Comparison of ENCODE assay signal across 24 cellular contexts in genomic region chr2:23753291-23754006, GRCh38.
A peak's percentile ranks its signal among the peaks of the same experiment; 100 is the strongest.
DNase-seq lines count a peak whose midpoint lies in the region; ATAC-seq, FAIRE-seq and TF ChIP-seq lines count a peak whose summit lies in the region.
"Had no signal": no experiment of that assay in that cellular context is flagged by ENCODE, and none has a peak within 500 bp of the region (broad histone marks: within the 10 kb centered on the region; RNA-seq: fewer than 3 reads in every experiment).

No MANE protein-coding gene starts in this region.

- ATAC-seq in IMR-90 (ENCODE audit: low read depth) (0 out of 2 replicates have a peak, but pooled peaks have one; percentile 15), SK-N-SH treated with all-trans-retinoic acid at 6 μM for 48 hours (no peak), GM18498 (IDR thresholded peaks at IDR 0.05; ENCODE audit: unreplicated experiment) (no peak)
- no peak for ATAC-seq in central memory CD8-positive, alpha-beta T cell (replicated peaks; ENCODE audit: extremely low read depth, poor library complexity, severe bottlenecking)

- BruUV-seq in IMR-90 (replicated peaks; lab: Mats Ljungman, UMichigan) = no TSS peak

- H3K23ac ChIP-seq in IMR-90 (ENCODE audit: low read depth, low read length) = peak overlapping the region; percentile 74

- H4K91ac ChIP-seq in IMR-90 (ENCODE audit: insufficient read depth, low read depth, low read length) = peak overlapping the region; percentile 81

- H3K27me3 Mint-ChIP-seq in central memory CD8-positive, alpha-beta T cell = no peaks in the 10 kb centered on the region
- no peaks in the 10 kb centered on the region for H3K27me3 Mint-ChIP-seq in activated naive CD4-positive, alpha-beta T cell treated with anti-CD3 and anti-CD28 coated beads, Interleukin-2, amount 10 ng/mL, durations not matched to agents 7 days and 5 days
- H3K27me3 Mint-ChIP-seq: CD4-positive, alpha-beta memory T cell; IgD-negative memory B cell had no signal

- peak overlapping the region in 1 of 2 experiments; percentile 78; a peak in 1 of 4 replicates for H4K8ac ChIP-seq in IMR-90 (ENCODE audit: low read depth in 2 of 2, low read length in 2 of 2)

- DNase-seq in IMR-90 = peak; percentile 58
- no peak for DNase-seq in central memory CD8-positive, alpha-beta T cell (ENCODE audit: low spot score in 2 of 2)
- no peak for DNase-seq in GM13977 (ENCODE audit: low spot score)
- DNase-seq in urothelium cell line (ENCODE audit: low spot score) = no peak
- DNase-seq in activated naive CD4-positive, alpha-beta T cell treated with anti-CD3 and anti-CD28 coated beads, Interleukin-2, amount 10 ng/mL, durations not matched to agents 7 days and 5 days = no peak
- DNase-seq: C1 segment of cervical spinal cord; CD4-positive, alpha-beta memory T cell; COR-L47; DMS53; NCI-H1048; NCI-H1417; NCI-H1694; NCI-H2029 treated with DMSO at 0.1 percent for 48 hours; NCI-H2227 treated with DMSO at 0.1 percent for 48 hours; NCI-H526 treated with DMSO at 0.1 percent for 48 hours; RPMI8226; SHP77; SW 1271 had no signal

- in situ Hi-C loops in IMR-90 (cut with MboI; ENCODE audit: low sequenced_read_pairs) (loop anchor here (25.0 kb wide), 1 partner anchor 366 kb away; the partner anchor contains the start of gene KLHL29), GM13977 (cut with MboI; ENCODE audit: low pct_unique_long_range_greater_than_20kb, low sequenced_read_pairs, unreplicated experiment) (no loop called here)

- peak overlapping the region; percentile 88; the same call in 1 of the 2 replicates for H3K18ac ChIP-seq in IMR-90 (ENCODE audit: low read depth, low read length)

- no peak overlapping the region for H3K9ac ChIP-seq in IMR-90 (ENCODE audit: low read depth, low read length)
- H3K9ac ChIP-seq: KMS-11 had no signal

- no peaks in the 10 kb centered on the region for H3K4me1 Mint-ChIP-seq in central memory CD8-positive, alpha-beta T cell
- H3K4me1 Mint-ChIP-seq in activated naive CD4-positive, alpha-beta T cell treated with anti-CD3 and anti-CD28 coated beads, Interleukin-2, amount 10 ng/mL, durations not matched to agents 7 days and 5 days = no peaks in the 10 kb centered on the region
- H3K4me1 Mint-ChIP-seq: CD4-positive, alpha-beta memory T cell had no signal

- peak overlapping the region; percentile 86; the same call in 1 of the 2 replicates for H2BK120ac ChIP-seq in IMR-90 (ENCODE audit: low read depth, low read length)

- H3K14ac ChIP-seq in IMR-90 (replicated peaks; ENCODE audit: low read depth, low read length) = peak overlapping the region; percentile 88; the same call in 1 of the 2 replicates

- no peak overlapping the region for H3K4me3 Mint-ChIP-seq in central memory CD8-positive, alpha-beta T cell
- no peak overlapping the region for H3K4me3 Mint-ChIP-seq in activated naive CD4-positive, alpha-beta T cell treated with anti-CD3 and anti-CD28 coated beads, Interleukin-2, amount 10 ng/mL, durations not matched to agents 7 days and 5 days
- H3K4me3 Mint-ChIP-seq: CD4-positive, alpha-beta memory T cell; IgD-negative memory B cell had no signal

- peak overlapping the region; percentile 3 for H3K27ac Mint-ChIP-seq in central memory CD8-positive, alpha-beta T cell (ENCODE audit: low read depth)
- no peak overlapping the region for H3K27ac Mint-ChIP-seq in activated naive CD4-positive, alpha-beta T cell treated with anti-CD3 and anti-CD28 coated beads, Interleukin-2, amount 10 ng/mL, durations not matched to agents 7 days and 5 days
- H3K27ac Mint-ChIP-seq: CD4-positive, alpha-beta memory T cell; IgD-negative memory B cell had no signal

- CTCF ChIA-PET in IMR-90 (lab: Yijun Ruan, JAX) = interaction anchor here (0.6 kb wide), 1 partner anchor 71 kb away, joined by 3 read pairs; no protein-coding TSS in a partner anchor
- CTCF ChIA-PET in activated naive CD4-positive, alpha-beta T cell treated with anti-CD3 and anti-CD28 coated beads, Interleukin-2, amount 10 ng/mL, durations not matched to agents 7 days and 5 days (lab: Charles Lee) = no interaction called here

- no peak for TF ChIP-seq POLR2A in IMR-90 (IDR thresholded peaks at IDR 0.05; ENCODE audit: low read depth, low read length)

- peaks cover 16% of the 10 kb centered on the region for H3K4me1 ChIP-seq in IMR-90 (ENCODE audit: control insufficient read depth, insufficient read depth, low read length)

- POLR2A ChIA-PET in IMR-90 (lab: Charles Lee; ENCODE audit: unreplicated experiment) = no interaction called here

- TF ChIP-seq CTCF in IMR-90 (conservative IDR thresholded peaks at IDR 0.05; ENCODE audit: low read depth, low read length) (no peak), GM13977 (IDR thresholded peaks at IDR 0.05; ENCODE audit: extremely low read depth, insufficient read depth, missing control alignments) (no peak)

- H3K36me3 ChIP-seq in IMR-90 (ENCODE audit: control insufficient read depth, insufficient read depth, low read length) = peaks cover 6% of the 10 kb centered on the region

- H2BK15ac ChIP-seq in IMR-90 (ENCODE audit: low read depth, low read length) = peak overlapping the region; percentile 74; the same call in 1 of the 3 replicates

- peak overlapping the region; percentile 79 for H2BK5ac ChIP-seq in IMR-90 (ENCODE audit: low read depth, low read length, poor library complexity, severe bottlenecking)

- no peak overlapping the region for H3K56ac ChIP-seq in IMR-90 (ENCODE audit: extremely low read depth, insufficient read depth, low read length)

- H2AK5ac ChIP-seq in IMR-90 (ENCODE audit: low read depth, low read length) = peak overlapping the region; percentile 89; the same call in 1 of the 2 replicates

- H3K9me1 ChIP-seq in IMR-90 (ENCODE audit: insufficient read depth, low read length) = peaks cover 5% of the 10 kb centered on the region

- H3K27me3 ChIP-seq in IMR-90 (ENCODE audit: control insufficient read depth, insufficient read depth, low read length) = no peaks in the 10 kb centered on the region

- intact Hi-C loops in IMR-90 (cut with micrococcal nuclease) = loop anchor here (10.0 kb wide), 1 partner anchor 269 kb away; no protein-coding TSS in a partner anchor

- no peak for TF ChIP-seq RAD21 in IMR-90 (IDR thresholded peaks at IDR 0.05; ENCODE audit: low read length)

- H4K20me1 ChIP-seq in IMR-90 (ENCODE audit: insufficient read depth, low read length) = no peaks in the 10 kb centered on the region

- H3K36me3 Mint-ChIP-seq in central memory CD8-positive, alpha-beta T cell (ENCODE audit: insufficient read depth) = peaks cover 39% of the 10 kb centered on the region
- H3K36me3 Mint-ChIP-seq in activated naive CD4-positive, alpha-beta T cell treated with anti-CD3 and anti-CD28 coated beads, Interleukin-2, amount 10 ng/mL, durations not matched to agents 7 days and 5 days = peaks cover 30% of the 10 kb centered on the region

- H3K4ac ChIP-seq in IMR-90 (ENCODE audit: low read depth, low read length) = peak overlapping the region; percentile 87

- no peaks in the 10 kb centered on the region for H3K9me3 ChIP-seq in IMR-90 (ENCODE audit: control insufficient read depth, insufficient read depth, low read length)

- no peaks in the 10 kb centered on the region for H3K9me3 Mint-ChIP-seq in central memory CD8-positive, alpha-beta T cell
- no peaks in the 10 kb centered on the region for H3K9me3 Mint-ChIP-seq in activated naive CD4-positive, alpha-beta T cell treated with anti-CD3 and anti-CD28 coated beads, Interleukin-2, amount 10 ng/mL, durations not matched to agents 7 days and 5 days
- H3K9me3 Mint-ChIP-seq: CD4-positive, alpha-beta memory T cell; IgD-negative memory B cell had no signal

- FAIRE-seq in urothelium cell line (lab: Jason Lieb, UNC) = no peak
- FAIRE-seq: G401.6, H54 had no signal

- WGBS in IMR-90 (ENCODE audit: extremely low coverage in 2 of 2, insufficient read length in 1 of 2), 2 experiments = no CpG with 5 or more reads among the region's 4 CpGs

- peaks cover 0 to 5% of the 10 kb centered on the region in 2 experiments; a peak in 2 of 4 replicates for H3K79me1 ChIP-seq in IMR-90 (ENCODE audit: low read depth in 1 of 2, low read length in 2 of 2)

- H3K27ac ChIP-seq in IMR-90 (ENCODE audit: insufficient read depth, low read length) = no peak overlapping the region
- H3K27ac ChIP-seq: KMS-11 had no signal

- H2AK9ac ChIP-seq in IMR-90 (replicated peaks; ENCODE audit: low read depth, low read length, poor library complexity) = no peak overlapping the region

- peak overlapping the region; percentile 61; the same call in 1 of the 2 replicates for H3K4me2 ChIP-seq in IMR-90 (ENCODE audit: low read depth, low read length)
- H3K4me2 ChIP-seq: KMS-11 had no signal

- no peak overlapping the region for H3K4me3 ChIP-seq in IMR-90 (ENCODE audit: insufficient read depth, low read depth, low read length)

- dilution Hi-C loops in IMR-90 (cut with HindIII; ENCODE audit: low sequenced_read_pairs, unreplicated experiment) = no loop called here

- H2AFZ ChIP-seq in IMR-90 (replicated peaks; ENCODE audit: low read length, poor library complexity) = no peak overlapping the region

- H2BK20ac ChIP-seq in IMR-90 (ENCODE audit: low read depth, low read length) = peak overlapping the region; percentile 63; the same call in 1 of the 2 replicates

- peak overlapping the region; percentile 75; the same call in 1 of the 2 replicates for H4K5ac ChIP-seq in IMR-90 (ENCODE audit: low read depth, low read length)

TF ChIP-seq in IMR-90, 13 proteins besides CTCF, POLR2A, EP300 and RAD21:
- TF ChIP-seq CHD1 (IDR thresholded peaks at IDR 0.05; ENCODE audit: low read depth, low read length) (no peak), RCOR1 (IDR thresholded peaks at IDR 0.05; ENCODE audit: insufficient replicate concordance, low read length) (no peak), RFX5 (IDR thresholded peaks at IDR 0.05; ENCODE audit: low read depth, low read length) (no peak), BHLHE40 (IDR thresholded peaks at IDR 0.05; ENCODE audit: low read depth, low read length) (no peak)

TF ChIP-seq in SK-N-SH treated with all-trans-retinoic acid at 6 μM for 48 hours, 23 proteins besides CTCF, POLR2A, EP300 and RAD21 (continues in another document):
- no peak for TF ChIP-seq CSDC2 (CRISPR knock-in tag; IDR thresholded peaks at IDR 0.05)
- TF ChIP-seq GLIS3 (CRISPR knock-in tag; IDR thresholded peaks at IDR 0.05) = no peak
- TF ChIP-seq ZFP30 (CRISPR knock-in tag; IDR thresholded peaks at IDR 0.05) = no peak
